Comparison of ENCODE assay signal across 1 cellular context in the genomic region with DNA sequence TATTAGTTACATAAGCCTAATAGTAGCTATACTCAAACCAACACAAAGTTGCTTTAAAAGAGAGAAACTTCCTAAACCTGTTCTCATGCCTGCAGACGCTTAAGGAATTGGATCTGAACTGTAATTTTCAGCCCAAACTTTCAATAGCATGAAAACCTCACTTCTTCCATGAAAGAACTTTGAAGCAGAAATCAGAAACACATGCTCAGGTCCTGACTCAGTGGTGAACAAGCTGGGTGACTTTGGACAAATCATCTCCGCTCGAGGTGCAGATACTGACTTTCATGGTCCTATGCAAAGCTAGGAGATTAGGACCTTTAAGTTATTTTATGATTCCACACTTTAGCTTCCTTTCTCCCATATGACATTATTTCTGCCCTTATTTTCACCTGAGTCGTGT.
TF ChIP-seq lines count a peak whose summit lies in the region.

No MANE protein-coding gene starts in this region.

TF ChIP-seq in IMR-90, 13 proteins besides CTCF, POLR2A, EP300 and RAD21 (continued from another document):
- no peak for TF ChIP-seq ELK1 (IDR thresholded peaks at IDR 0.05; ENCODE audit: borderline replicate concordance, low read depth, low read length)
- no peak for TF ChIP-seq FOS (IDR thresholded peaks at IDR 0.05; ENCODE audit: low read depth, low read length)
- TF ChIP-seq BHLHE40 (IDR thresholded peaks at IDR 0.05; ENCODE audit: low read depth, low read length) = no peak
- TF ChIP-seq RCOR1 (IDR thresholded peaks at IDR 0.05; ENCODE audit: insufficient replicate concordance, low read length) = no peak
- TF ChIP-seq SMC3 (IDR thresholded peaks at IDR 0.05; ENCODE audit: low read depth, low read length) = no peak
- no peak for TF ChIP-seq CHD1 (IDR thresholded peaks at IDR 0.05; ENCODE audit: low read depth, low read length)
